Comparison of ENCODE assay signal across 1 cellular context in genomic region chr4:167943872-167944505, GRCh38.
TF ChIP-seq lines count a peak whose summit lies in the region.

No MANE protein-coding gene starts in this region.

TF ChIP-seq in GM23338, 12 proteins besides CTCF, POLR2A, EP300 and RAD21 (continued from another document):
- TF ChIP-seq, protein P1, sequence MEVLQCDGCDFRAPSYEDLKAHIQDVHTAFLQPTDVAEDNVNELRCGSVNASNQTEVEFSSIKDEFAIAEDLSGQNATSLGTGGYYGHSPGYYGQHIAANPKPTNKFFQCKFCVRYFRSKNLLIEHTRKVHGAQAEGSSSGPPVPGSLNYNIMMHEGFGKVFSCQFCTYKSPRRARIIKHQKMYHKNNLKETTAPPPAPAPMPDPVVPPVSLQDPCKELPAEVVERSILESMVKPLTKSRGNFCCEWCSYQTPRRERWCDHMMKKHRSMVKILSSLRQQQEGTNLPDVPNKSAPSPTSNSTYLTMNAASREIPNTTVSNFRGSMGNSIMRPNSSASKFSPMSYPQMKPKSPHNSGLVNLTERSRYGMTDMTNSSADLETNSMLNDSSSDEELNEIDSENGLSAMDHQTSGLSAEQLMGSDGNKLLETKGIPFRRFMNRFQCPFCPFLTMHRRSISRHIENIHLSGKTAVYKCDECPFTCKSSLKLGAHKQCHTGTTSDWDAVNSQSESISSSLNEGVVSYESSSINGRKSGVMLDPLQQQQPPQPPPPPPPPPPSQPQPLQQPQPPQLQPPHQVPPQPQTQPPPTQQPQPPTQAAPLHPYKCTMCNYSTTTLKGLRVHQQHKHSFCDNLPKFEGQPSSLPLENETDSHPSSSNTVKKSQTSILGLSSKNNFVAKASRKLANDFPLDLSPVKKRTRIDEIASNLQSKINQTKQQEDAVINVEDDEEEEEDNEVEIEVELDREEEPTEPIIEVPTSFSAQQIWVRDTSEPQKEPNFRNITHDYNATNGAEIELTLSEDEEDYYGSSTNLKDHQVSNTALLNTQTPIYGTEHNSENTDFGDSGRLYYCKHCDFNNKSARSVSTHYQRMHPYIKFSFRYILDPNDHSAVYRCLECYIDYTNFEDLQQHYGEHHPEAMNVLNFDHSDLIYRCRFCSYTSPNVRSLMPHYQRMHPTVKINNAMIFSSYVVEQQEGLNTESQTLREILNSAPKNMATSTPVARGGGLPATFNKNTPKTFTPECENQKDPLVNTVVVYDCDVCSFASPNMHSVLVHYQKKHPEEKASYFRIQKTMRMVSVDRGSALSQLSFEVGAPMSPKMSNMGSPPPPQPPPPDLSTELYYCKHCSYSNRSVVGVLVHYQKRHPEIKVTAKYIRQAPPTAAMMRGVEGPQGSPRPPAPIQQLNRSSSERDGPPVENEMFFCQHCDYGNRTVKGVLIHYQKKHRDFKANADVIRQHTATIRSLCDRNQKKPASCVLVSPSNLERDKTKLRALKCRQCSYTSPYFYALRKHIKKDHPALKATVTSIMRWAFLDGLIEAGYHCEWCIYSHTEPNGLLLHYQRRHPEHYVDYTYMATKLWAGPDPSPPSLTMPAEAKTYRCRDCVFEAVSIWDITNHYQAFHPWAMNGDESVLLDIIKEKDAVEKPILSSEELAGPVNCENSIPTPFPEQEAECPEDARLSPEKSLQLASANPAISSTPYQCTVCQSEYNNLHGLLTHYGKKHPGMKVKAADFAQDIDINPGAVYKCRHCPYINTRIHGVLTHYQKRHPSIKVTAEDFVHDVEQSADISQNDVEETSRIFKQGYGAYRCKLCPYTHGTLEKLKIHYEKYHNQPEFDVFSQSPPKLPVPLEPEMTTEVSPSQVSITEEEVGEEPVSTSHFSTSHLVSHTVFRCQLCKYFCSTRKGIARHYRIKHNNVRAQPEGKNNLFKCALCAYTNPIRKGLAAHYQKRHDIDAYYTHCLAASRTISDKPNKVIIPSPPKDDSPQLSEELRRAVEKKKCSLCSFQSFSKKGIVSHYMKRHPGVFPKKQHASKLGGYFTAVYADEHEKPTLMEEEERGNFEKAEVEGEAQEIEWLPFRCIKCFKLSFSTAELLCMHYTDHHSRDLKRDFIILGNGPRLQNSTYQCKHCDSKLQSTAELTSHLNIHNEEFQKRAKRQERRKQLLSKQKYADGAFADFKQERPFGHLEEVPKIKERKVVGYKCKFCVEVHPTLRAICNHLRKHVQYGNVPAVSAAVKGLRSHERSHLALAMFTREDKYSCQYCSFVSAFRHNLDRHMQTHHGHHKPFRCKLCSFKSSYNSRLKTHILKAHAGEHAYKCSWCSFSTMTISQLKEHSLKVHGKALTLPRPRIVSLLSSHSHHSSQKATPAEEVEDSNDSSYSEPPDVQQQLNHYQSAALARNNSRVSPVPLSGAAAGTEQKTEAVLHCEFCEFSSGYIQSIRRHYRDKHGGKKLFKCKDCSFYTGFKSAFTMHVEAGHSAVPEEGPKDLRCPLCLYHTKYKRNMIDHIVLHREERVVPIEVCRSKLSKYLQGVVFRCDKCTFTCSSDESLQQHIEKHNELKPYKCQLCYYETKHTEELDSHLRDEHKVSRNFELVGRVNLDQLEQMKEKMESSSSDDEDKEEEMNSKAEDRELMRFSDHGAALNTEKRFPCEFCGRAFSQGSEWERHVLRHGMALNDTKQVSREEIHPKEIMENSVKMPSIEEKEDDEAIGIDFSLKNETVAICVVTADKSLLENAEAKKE (CRISPR knock-in tag; IDR thresholded peaks at IDR 0.05) = no peak
- TF ChIP-seq POLR2AphosphoS5 (IDR thresholded peaks at IDR 0.05; ENCODE audit: low read depth) = no peak
